In the genomic region with DNA sequence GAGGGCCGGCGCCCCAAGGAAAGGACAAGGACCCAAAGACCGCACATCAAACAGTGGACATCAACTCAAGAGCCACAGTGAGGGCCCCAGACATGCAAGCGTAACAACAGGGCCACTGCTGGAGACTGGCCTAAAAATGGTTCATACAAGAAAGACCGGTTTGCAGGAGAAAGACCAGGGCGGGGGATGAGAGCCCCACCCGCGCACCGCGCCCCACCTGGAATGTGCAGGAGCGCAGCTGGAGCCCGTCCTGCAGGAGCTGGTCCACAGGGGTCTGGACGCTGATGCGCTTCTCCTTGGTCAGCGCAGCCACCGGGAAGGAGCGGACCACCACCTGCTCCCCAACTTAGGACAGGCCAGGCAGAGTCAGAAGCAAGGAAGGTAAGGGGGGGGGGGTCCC, we compare ENCODE assay signal across 18 cellular contexts. TPM values are rescaled to one million over a fixed set of nuclear protein-coding genes. Genes with fewer than 3 reads are reported as not detected.
DNase-seq lines count a peak whose midpoint lies in the region; ATAC-seq, FAIRE-seq and TF ChIP-seq lines count a peak whose summit lies in the region.
"Had no signal": no experiment of that assay in that cellular context is flagged by ENCODE, and none has a peak within 500 bp of the region (broad histone marks: within the 10 kb centered on the region; RNA-seq: fewer than 3 reads in every experiment).

No MANE protein-coding gene starts in this region.

- peak overlapping the region; percentile 76 for H3K27ac Mint-ChIP-seq in stimulated activated effector memory CD8-positive, alpha-beta T cell treated with anti-CD3 and anti-CD28 coated beads, Interleukin-12 subunit alpha, Interleukin-12 subunit beta, amount 100 ng/mL, for 72 hours

- POLR2A ChIA-PET in RWPE1 (lab: Yijun Ruan, JAX; ENCODE audit: low non-redundant PET): no interaction called here

- no peak overlapping the region for H3K4me3 Mint-ChIP-seq in stimulated activated effector memory CD8-positive, alpha-beta T cell treated with anti-CD3 and anti-CD28 coated beads, Interleukin-12 subunit alpha, Interleukin-12 subunit beta, amount 100 ng/mL, for 72 hours

- peak; percentile 48 for ATAC-seq in left colon
- ATAC-seq in stimulated activated effector memory CD8-positive, alpha-beta T cell treated with anti-CD3 and anti-CD28 coated beads, Interleukin-12 subunit alpha, Interleukin-12 subunit beta, amount 100 ng/mL, for 72 hours: no peak
- ATAC-seq in HG03095 (IDR thresholded peaks at IDR 0.05; ENCODE audit: unreplicated experiment): no peak
- no peak for ATAC-seq in Right ventricle myocardium superior (ENCODE audit: poor library complexity)
- ATAC-seq in GM19467 (IDR thresholded peaks at IDR 0.05; ENCODE audit: unreplicated experiment): no peak

- CTCF ChIA-PET in RWPE1 (lab: Yijun Ruan, JAX): interaction anchor here (0.9 kb wide), 1 partner anchor 116 kb away, joined by 3 read pairs; no protein-coding TSS in a partner anchor

- no peak for FAIRE-seq in urothelium cell line (lab: Jason Lieb, UNC)

- DNase-seq in RWPE1 (ENCODE audit: low spot score): peak; percentile 61
- no peak for DNase-seq in left colon
- no peak for DNase-seq in stimulated activated effector memory CD8-positive, alpha-beta T cell treated with anti-CD3 and anti-CD28 coated beads, Interleukin-12 subunit alpha, Interleukin-12 subunit beta, amount 100 ng/mL, for 72 hours (ENCODE audit: low spot score in 2 of 2)
- DNase-seq in urothelium cell line (ENCODE audit: low spot score): no peak
- no peak for DNase-seq in Right ventricle myocardium superior
- DNase-seq: 8988T, DMS153, EL, H7, NCI-H146, NCI-H2107, NCI-H345, NCI-H748 treated with DMSO at 0.1 percent for 48 hours had no signal

- H3K27ac ChIP-seq in C4-2B: peak overlapping the region; percentile 29
- H3K27ac ChIP-seq in RWPE1: no peak overlapping the region
- H3K27ac ChIP-seq: BLaER1, PC-9 had no signal

- peaks cover 80% of the 10 kb centered on the region for H3K36me3 Mint-ChIP-seq in stimulated activated effector memory CD8-positive, alpha-beta T cell treated with anti-CD3 and anti-CD28 coated beads, Interleukin-12 subunit alpha, Interleukin-12 subunit beta, amount 100 ng/mL, for 72 hours

- no peaks in the 10 kb centered on the region for H3K9me3 Mint-ChIP-seq in stimulated activated effector memory CD8-positive, alpha-beta T cell treated with anti-CD3 and anti-CD28 coated beads, Interleukin-12 subunit alpha, Interleukin-12 subunit beta, amount 100 ng/mL, for 72 hours

- H3K4me1 Mint-ChIP-seq in stimulated activated effector memory CD8-positive, alpha-beta T cell treated with anti-CD3 and anti-CD28 coated beads, Interleukin-12 subunit alpha, Interleukin-12 subunit beta, amount 100 ng/mL, for 72 hours: peaks cover 16% of the 10 kb centered on the region

- TF ChIP-seq CTCF in C4-2B (conservative IDR thresholded peaks at IDR 0.05) (no peak), RWPE1 (conservative IDR thresholded peaks at IDR 0.05; ENCODE audit: low read depth) (no peak)

- intact Hi-C loops in left colon (cut with DNase I, micrococcal nuclease): no loop called here
- intact Hi-C loops in Right ventricle myocardium superior (cut with DNase I): no loop called here

RNA-seq across cellular contexts. Expression of gene SBF1, which starts 13.9 kb away (rescaled TPM):
- total RNA-seq in left colon (10 to 100 TPM; 69.2 to 80.1 TPM), Right ventricle myocardium superior (46.6 TPM)

RNA-seq across cellular contexts. Expression of gene ADM2, which starts 20.4 kb away (rescaled TPM):
- total RNA-seq in left colon: 1 to 10 TPM; 5.4 to 8.9 TPM
- total RNA-seq in Right ventricle myocardium superior: not detected

RNA-seq across cellular contexts. Expression of gene MIOX, which starts 25.7 kb away (rescaled TPM):
- total RNA-seq in left colon (not detected), Right ventricle myocardium superior (not detected)
- total RNA-seq: H7 had no signal

RNA-seq across cellular contexts. Expression of gene LMF2, which starts 46.6 kb away (rescaled TPM):
- total RNA-seq in left colon (10 to 100 TPM; 58.7 to 59.3 TPM), Right ventricle myocardium superior (25.3 TPM)

RNA-seq across cellular contexts. Expression of gene NCAPH2, which starts 47.1 kb away (rescaled TPM):
- total RNA-seq in left colon (10 to 100 TPM; 26.6 to 27.1 TPM), Right ventricle myocardium superior (28.8 TPM)
